In genomic region chr20:19589731-19590362, GRCh38 we compare ENCODE assay signal across 30 cellular contexts.
"Had no signal": no experiment of that assay in that cellular context is flagged by ENCODE, and none has a peak within 500 bp of the region (broad histone marks: within the 10 kb centered on the region; RNA-seq: fewer than 3 reads in every experiment).

No MANE protein-coding gene starts in this region.

- H3K9me3 Mint-ChIP-seq: stimulated activated naive CD8-positive, alpha-beta T cell treated with anti-CD3 and anti-CD28 coated beads, Interleukin-15, amount 100 ng/mL, for 72 hours had no signal

- H3K27me3 Mint-ChIP-seq: stimulated activated naive CD8-positive, alpha-beta T cell treated with anti-CD3 and anti-CD28 coated beads, Interleukin-15, amount 100 ng/mL, for 72 hours had no signal

- H3K27ac Mint-ChIP-seq: mesothelial cell of epicardium; naive thymus-derived CD4-positive, alpha-beta T cell; nephron progenitor cell; stimulated activated naive CD8-positive, alpha-beta T cell treated with anti-CD3 and anti-CD28 coated beads, Interleukin-15, amount 100 ng/mL, for 72 hours had no signal

- H3K9me3 ChIP-seq: colonic mucosa, esophagus squamous epithelium, left lung, mucosa of descending colon, prostate gland, spleen, suprapubic skin, transverse colon, upper lobe of right lung, uterus had no signal

- H3K27me3 ChIP-seq: colonic mucosa, esophagus squamous epithelium, left lung, spleen, suprapubic skin, transverse colon, upper lobe of right lung, uterus had no signal

- FAIRE-seq: islet of Langerhans had no signal

- H3K4me1 Mint-ChIP-seq: naive thymus-derived CD4-positive, alpha-beta T cell had no signal

- H3K4me1 ChIP-seq: colonic mucosa, esophagus squamous epithelium, left lung, prostate gland, spleen, transverse colon, upper lobe of right lung, uterus had no signal

- H3K36me3 ChIP-seq: colonic mucosa, heart right ventricle, left lung, prostate gland, spleen, suprapubic skin, transverse colon, upper lobe of right lung, uterus had no signal

- H3K27ac ChIP-seq: colonic mucosa, esophagus squamous epithelium, heart right ventricle, left lung, prostate gland, skin epidermis, spleen, suprapubic skin, transverse colon, upper lobe of right lung had no signal

- ATAC-seq: heart right ventricle; left cardiac atrium; left lung; mucosa of descending colon; naive thymus-derived CD4-positive, alpha-beta T cell; right cardiac atrium; stimulated activated naive CD8-positive, alpha-beta T cell treated with anti-CD3 and anti-CD28 coated beads, Interleukin-15, amount 100 ng/mL, for 72 hours; upper lobe of right lung had no signal

- DNase-seq: colonic mucosa; dermis blood vessel endothelial cell; effector memory CD4-positive, alpha-beta T cell; erythroblast; esophagus squamous epithelium; foreskin melanocyte; glutamatergic neuron; heart right ventricle; hippocampal formation; left cardiac atrium; left lung; mesenchymal stem cell; mucosa of descending colon; naive thymus-derived CD4-positive, alpha-beta T cell; nephron progenitor cell; nucleus accumbens; right cardiac atrium; spleen; stimulated activated CD4-positive, alpha-beta T cell treated with anti-CD3 and anti-CD28 coated beads, Interleukin-2, amount 100 ng/mL, for 48 hours; stimulated activated CD8-positive, alpha-beta memory T cell treated with anti-CD3 and anti-CD28 coated beads, Interleukin-4, amount 100 ng/mL, for 48 hours; stimulated activated naive CD4-positive, alpha-beta T cell; stimulated activated naive CD8-positive, alpha-beta T cell treated with anti-CD3 and anti-CD28 coated beads, Interleukin-15, amount 100 ng/mL, for 72 hours; transverse colon; upper lobe of right lung; uterus had no signal

- H3K4me3 ChIP-seq: colonic mucosa, esophagus squamous epithelium, heart right ventricle, left lung, mucosa of descending colon, prostate gland, skin epidermis, spleen, suprapubic skin, transverse colon, upper lobe of right lung, uterus had no signal

- H3K36me3 Mint-ChIP-seq: mesothelial cell of epicardium; naive thymus-derived CD4-positive, alpha-beta T cell had no signal

- H3K4me3 Mint-ChIP-seq: mesothelial cell of epicardium; naive thymus-derived CD4-positive, alpha-beta T cell; nephron progenitor cell; stimulated activated naive CD8-positive, alpha-beta T cell treated with anti-CD3 and anti-CD28 coated beads, Interleukin-15, amount 100 ng/mL, for 72 hours had no signal
